In genomic region chr2:177397501-177398289, GRCh38 we compare ENCODE assay signal across 1 cellular context.
TF ChIP-seq lines count a peak whose summit lies in the region.

No MANE protein-coding gene starts in this region.

TF ChIP-seq in HepG2, 621 proteins besides CTCF, POLR2A, EP300 and RAD21 (continued from another document and continues in another):
- TF ChIP-seq HOMEZ (CRISPR knock-in tag; IDR thresholded peaks at IDR 0.05; ENCODE audit: low read depth) (peak; percentile 93; the same call in 1 of the 2 replicates), ZNF549 (CRISPR knock-in tag; IDR thresholded peaks at IDR 0.05) (no peak; the same call in 1 of the 2 replicates), RERE (CRISPR knock-in tag; IDR thresholded peaks at IDR 0.05; ENCODE audit: low read depth) (peak; percentile 88), ATF3 (CRISPR knock-in tag; IDR thresholded peaks at IDR 0.05) (peak; percentile 99), ZBTB49 (CRISPR knock-in tag; IDR thresholded peaks at IDR 0.05; ENCODE audit: borderline replicate concordance) (peak; percentile 32; the same call in 1 of the 2 replicates), ZNF142 (CRISPR knock-in tag; IDR thresholded peaks at IDR 0.05) (peak; percentile 71; the same call in 1 of the 2 replicates), SMARCC2 (IDR thresholded peaks at IDR 0.05) (no peak), ZNF230 (CRISPR knock-in tag; IDR thresholded peaks at IDR 0.05) (peak; percentile 53; the same call in 1 of the 2 replicates), GMEB1 (CRISPR knock-in tag; IDR thresholded peaks at IDR 0.05; ENCODE audit: borderline replicate concordance) (peak; percentile 51; the same call in 1 of the 2 replicates), ZNF121 (CRISPR knock-in tag; IDR thresholded peaks at IDR 0.05) (peak; percentile 91), TBP (CRISPR knock-in tag; IDR thresholded peaks at IDR 0.05) (0 out of 2 replicates have a peak, but pooled peaks have one; percentile 18), ARID4A (CRISPR knock-in tag; IDR thresholded peaks at IDR 0.05; ENCODE audit: borderline replicate concordance) (peak; percentile 78; the same call in 1 of the 2 replicates), ZBTB20 (CRISPR knock-in tag; IDR thresholded peaks at IDR 0.05; ENCODE audit: borderline replicate concordance, low read depth) (peak; percentile 88; the same call in 1 of the 2 replicates), NR2F1 (CRISPR knock-in tag; IDR thresholded peaks at IDR 0.05) (peak in 1 of 2 experiments; percentile 76; a peak in 3 of 4 replicates), AGO1 (IDR thresholded peaks at IDR 0.05; ENCODE audit: low read depth, low read length, poor library complexity, severe bottlenecking) (no peak), FUBP1 (CRISPR knock-in tag; IDR thresholded peaks at IDR 0.05; ENCODE audit: borderline replicate concordance) (peak; percentile 56; the same call in 1 of the 2 replicates), ADNP (CRISPR knock-in tag; IDR thresholded peaks at IDR 0.05) (peak; percentile 99), MIXL1 (CRISPR knock-in tag; IDR thresholded peaks at IDR 0.05) (peak; percentile 95), MAX (IDR thresholded peaks at IDR 0.05) (peak; percentile 86), AKAP8 (CRISPR knock-in tag; IDR thresholded peaks at IDR 0.05) (peak; percentile 85; the same call in 1 of the 2 replicates), ZNF275 (CRISPR knock-in tag; IDR thresholded peaks at IDR 0.05; ENCODE audit: borderline replicate concordance) (0 out of 2 replicates have a peak, but pooled peaks have one; percentile 68)
